Comparison of ENCODE assay signal across 21 cellular contexts in genomic region chr11:113567867-113568266, GRCh38.
DNase-seq lines count a peak whose midpoint lies in the region; ATAC-seq, FAIRE-seq and TF ChIP-seq lines count a peak whose summit lies in the region.
"Had no signal": no experiment of that assay in that cellular context is flagged by ENCODE, and none has a peak within 500 bp of the region (broad histone marks: within the 10 kb centered on the region; RNA-seq: fewer than 3 reads in every experiment).

No MANE protein-coding gene starts in this region.

- no peaks in the 10 kb centered on the region for H3K9me3 ChIP-seq in astrocyte (ENCODE audit: insufficient read depth, low read depth, low read length)
- H3K9me3 ChIP-seq: BE2C had no signal

- 0 out of 2 replicates have a peak overlapping the region, but pooled peaks have one; percentile 47 for H2AFZ ChIP-seq in GM23338
- H2AFZ ChIP-seq in astrocyte (ENCODE audit: low read depth, low read length) = no peak overlapping the region

- DNase-seq in GM23338 (ENCODE audit: low spot score) (no peak), astrocyte (ENCODE audit: low read depth) (no peak), NCI-H2196 (lab: John Stamatoyannopoulos, UW; ENCODE audit: unreplicated experiment) (no peak)
- DNase-seq in stimulated activated CD4-positive, alpha-beta T cell treated with anti-CD3 and anti-CD28 coated beads, Interleukin-4, amount 100 ng/mL, for 24 hours = no peak
- no peak for DNase-seq in activated T-cell treated with anti-CD3 and anti-CD28 coated beads, Interleukin-2, amount 50 U/mL, for 4 hours
- DNase-seq: ACHN; BE2C; C1 segment of cervical spinal cord; CD4-positive, CD25-positive, alpha-beta regulatory T cell; CD8-positive, alpha-beta memory T cell; COR-L47; HCEC 1CT; IMR-90 had no signal

- H4K20me1 ChIP-seq in GM23338 (replicated peaks; ENCODE audit: insufficient read depth) (no peaks in the 10 kb centered on the region), astrocyte (ENCODE audit: insufficient read depth, low read length) (no peaks in the 10 kb centered on the region)

- no peaks in the 10 kb centered on the region for H3K36me3 ChIP-seq in GM23338 (ENCODE audit: insufficient read depth)
- no peaks in the 10 kb centered on the region for H3K36me3 ChIP-seq in astrocyte (ENCODE audit: insufficient read depth, low read length)
- H3K36me3 ChIP-seq: BE2C had no signal

- H3K27ac Mint-ChIP-seq in GM23338 = no peak overlapping the region
- peak overlapping the region; percentile 58 for H3K27ac Mint-ChIP-seq in astrocyte (ENCODE audit: unreplicated experiment)
- H3K27ac Mint-ChIP-seq in nephron = peak overlapping the region; percentile 28 to 73 (median 63)
- H3K27ac Mint-ChIP-seq: CD4-positive, CD25-positive, alpha-beta regulatory T cell had no signal

- H3K4me1 ChIP-seq in GM23338 (ENCODE audit: insufficient read depth) = peaks cover 23% of the 10 kb centered on the region
- H3K4me1 ChIP-seq in astrocyte (ENCODE audit: insufficient read depth, low read length) = no peaks in the 10 kb centered on the region

- H3K79me2 ChIP-seq in GM23338 (replicated peaks; ENCODE audit: insufficient read depth) = no peaks in the 10 kb centered on the region
- no peaks in the 10 kb centered on the region for H3K79me2 ChIP-seq in astrocyte (ENCODE audit: insufficient read depth, low read length)

- TF ChIP-seq CTCF in GM23338 (conservative IDR thresholded peaks at IDR 0.05; ENCODE audit: low read depth in 2 of 2) (no peak), astrocyte (IDR thresholded peaks at IDR 0.05; ENCODE audit: insufficient read depth, low read depth, low read length) (no peak), nephron (IDR thresholded peaks at IDR 0.05; ENCODE audit: unreplicated experiment in 3 of 3) (no peak)

- H3K4me3 ChIP-seq in GM23338 (no peak overlapping the region), astrocyte (ENCODE audit: insufficient read depth, low read depth, low read length) (no peak overlapping the region)

- H3K27me3 Mint-ChIP-seq in GM23338 (ENCODE audit: insufficient read depth, low read depth, poor library complexity) (no peaks in the 10 kb centered on the region), astrocyte (ENCODE audit: low read depth, unreplicated experiment) (peaks cover 31% of the 10 kb centered on the region), nephron (ENCODE audit: low read depth) (peaks cover 19% of the 10 kb centered on the region)
- peaks cover 20% of the 10 kb centered on the region for H3K27me3 Mint-ChIP-seq in activated T-cell treated with anti-CD3 and anti-CD28 coated beads, Interleukin-2, amount 50 U/mL, for 4 hours (ENCODE audit: low read depth)
- H3K27me3 Mint-ChIP-seq: CD4-positive, CD25-positive, alpha-beta regulatory T cell had no signal

- H3K4me1 Mint-ChIP-seq in GM23338 (peaks cover 50% of the 10 kb centered on the region), astrocyte (ENCODE audit: low read depth, unreplicated experiment) (no peaks in the 10 kb centered on the region), nephron (peaks cover 37% of the 10 kb centered on the region)
- H3K4me1 Mint-ChIP-seq in activated T-cell treated with anti-CD3 and anti-CD28 coated beads, Interleukin-2, amount 50 U/mL, for 4 hours (ENCODE audit: low read depth) = no peaks in the 10 kb centered on the region
- H3K4me1 Mint-ChIP-seq: CD8-positive, alpha-beta memory T cell had no signal

- H3K9me2 ChIP-seq in GM23338 (ENCODE audit: insufficient read depth) = 0 out of 2 replicates have a peak, but pooled peaks cover 2% of the 10 kb centered on the region

- H3K36me3 Mint-ChIP-seq in GM23338 (ENCODE audit: low read depth) (no peaks in the 10 kb centered on the region), astrocyte (ENCODE audit: low read depth, unreplicated experiment) (no peaks in the 10 kb centered on the region), nephron (ENCODE audit: low read depth) (no peaks in the 10 kb centered on the region)
- no peaks in the 10 kb centered on the region for H3K36me3 Mint-ChIP-seq in activated T-cell treated with anti-CD3 and anti-CD28 coated beads, Interleukin-2, amount 50 U/mL, for 4 hours (ENCODE audit: insufficient read depth)
- H3K36me3 Mint-ChIP-seq: CD4-positive, CD25-positive, alpha-beta regulatory T cell; CD8-positive, alpha-beta memory T cell had no signal

- H3K27me3 ChIP-seq in GM23338 (ENCODE audit: insufficient read depth) (no peaks in the 10 kb centered on the region), astrocyte (ENCODE audit: insufficient read depth, low read length) (peaks cover 14% of the 10 kb centered on the region)
- H3K27me3 ChIP-seq: BE2C had no signal

- no peak overlapping the region for H3K4me2 ChIP-seq in GM23338
- H3K4me2 ChIP-seq in astrocyte (ENCODE audit: low read length) = no peak overlapping the region

- H3K4me3 Mint-ChIP-seq in GM23338 (no peak overlapping the region), astrocyte (ENCODE audit: unreplicated experiment) (no peak overlapping the region), nephron (no peak overlapping the region)
- H3K4me3 Mint-ChIP-seq in activated T-cell treated with anti-CD3 and anti-CD28 coated beads, Interleukin-2, amount 50 U/mL, for 4 hours = no peak overlapping the region
- H3K4me3 Mint-ChIP-seq: CD4-positive, CD25-positive, alpha-beta regulatory T cell; CD8-positive, alpha-beta memory T cell had no signal

- no peaks in the 10 kb centered on the region for H3F3A ChIP-seq in GM23338 (replicated peaks; ENCODE audit: low read depth)

- FAIRE-seq in astrocyte (lab: Jason Lieb, UNC) = no peak
- FAIRE-seq: A204.1, D721Med, G401.6, GM12891, GM19239, H54 had no signal

- H3K27ac ChIP-seq in GM23338 (ENCODE audit: low read depth) (no peak overlapping the region), astrocyte (ENCODE audit: low read depth, low read length) (no peak overlapping the region)
- H3K27ac ChIP-seq: HL-60 had no signal

- ATAC-seq in GM23338 = no peak
- ATAC-seq in activated T-cell treated with anti-CD3 and anti-CD28 coated beads, Interleukin-2, amount 50 U/mL, for 4 hours = no peak

- H3K9me3 Mint-ChIP-seq in GM23338 = no peaks in the 10 kb centered on the region
- no peaks in the 10 kb centered on the region for H3K9me3 Mint-ChIP-seq in astrocyte (ENCODE audit: unreplicated experiment)
- H3K9me3 Mint-ChIP-seq in nephron = no peaks in the 10 kb centered on the region
- no peaks in the 10 kb centered on the region for H3K9me3 Mint-ChIP-seq in activated T-cell treated with anti-CD3 and anti-CD28 coated beads, Interleukin-2, amount 50 U/mL, for 4 hours
- H3K9me3 Mint-ChIP-seq: CD4-positive, CD25-positive, alpha-beta regulatory T cell; CD8-positive, alpha-beta memory T cell had no signal

- H3K9ac ChIP-seq in astrocyte (ENCODE audit: low read length) = no peak overlapping the region

TF ChIP-seq in GM23338, 12 proteins besides CTCF, POLR2A, EP300 and RAD21 (continues in another document):
- TF ChIP-seq CREB1 (CRISPR knock-in tag; IDR thresholded peaks at IDR 0.05; ENCODE audit: low read depth) = no peak
